8 cellular contexts compared by ENCODE assay signal in the genomic region with DNA sequence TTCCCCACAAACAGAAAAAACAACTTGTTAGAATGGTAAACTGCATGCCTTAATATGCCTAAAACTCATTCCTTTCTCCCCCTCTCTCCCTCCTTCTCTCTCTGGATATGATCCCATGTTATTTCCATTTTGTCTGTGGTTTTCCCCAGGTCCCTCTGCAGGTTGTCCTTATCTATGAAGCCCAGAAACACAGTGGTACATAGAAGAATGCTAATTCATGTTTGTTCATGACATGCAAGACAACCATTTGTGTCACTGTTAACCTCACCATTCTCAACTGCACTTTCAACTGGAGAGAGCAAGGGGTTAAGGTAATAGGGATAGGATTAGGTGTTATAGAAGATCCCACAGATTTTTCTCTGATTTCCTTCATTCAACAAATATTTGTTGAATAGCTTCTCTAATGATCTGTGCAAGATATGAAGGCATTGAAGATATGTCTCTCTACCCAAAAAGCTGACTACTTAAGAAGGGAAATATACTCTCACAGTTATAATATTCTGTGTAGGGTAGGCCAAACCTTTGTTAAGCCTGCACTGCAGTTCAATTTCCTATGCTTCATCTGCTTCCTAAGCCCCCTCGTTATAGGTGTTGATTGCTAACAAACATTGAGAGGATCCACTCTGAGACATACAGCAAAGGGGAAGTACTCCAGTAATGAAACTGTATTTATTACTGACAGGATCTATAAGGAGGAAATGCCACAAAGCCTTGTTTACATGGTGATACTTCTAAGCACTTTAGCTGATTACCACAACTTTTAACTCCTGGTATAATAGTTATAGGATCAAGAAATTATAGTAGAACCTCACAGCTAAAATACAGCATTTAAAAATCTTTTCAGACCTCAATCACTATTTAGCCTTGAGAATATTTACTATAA.
A peak's percentile ranks its signal among the peaks of the same experiment; 100 is the strongest.
DNase-seq lines count a peak whose midpoint lies in the region; ATAC-seq lines count a peak whose summit lies in the region.

No MANE protein-coding gene starts in this region.

- intact Hi-C loops in Right ventricle myocardium superior (cut with DNase I), result loop anchor here (5.0 to 10.0 kb wide), 2 partner anchors 91 to 107 kb away; no protein-coding TSS in a partner anchor
- intact Hi-C loops in Right ventricle myocardium inferior (cut with DNase I), result loop anchor here (5.0 kb wide), 1 partner anchor 52 kb away; no protein-coding TSS in a partner anchor

- no peaks in the 10 kb centered on the region for H3K9me3 Mint-ChIP-seq in stimulated activated memory B cell treated with anti-CD40 and anti-IgM and Interleukin-4, amounts not matched to agents 10 μg/mL and 1 μg/mL and 100 μg/mL, for 72 hours

- peaks cover 11% of the 10 kb centered on the region for H3K36me3 Mint-ChIP-seq in stimulated activated memory B cell treated with anti-CD40 and anti-IgM and Interleukin-4, amounts not matched to agents 10 μg/mL and 1 μg/mL and 100 μg/mL, for 72 hours

- peak; percentile 41 for ATAC-seq in Right ventricle myocardium superior (ENCODE audit: poor library complexity)
- no peak for ATAC-seq in Right ventricle myocardium inferior
- ATAC-seq in HG02884 (IDR thresholded peaks at IDR 0.05; ENCODE audit: unreplicated experiment), result peak; percentile 75
- peak; percentile 83 for ATAC-seq in stimulated activated memory B cell treated with anti-CD40 and anti-IgM and Interleukin-4, amounts not matched to agents 10 μg/mL and 1 μg/mL and 100 μg/mL, for 72 hours

- no peak for DNase-seq in Right ventricle myocardium superior
- DNase-seq in Right ventricle myocardium inferior (ENCODE audit: missing footprints), result no peak
- peak; percentile 15 for DNase-seq in NOMO-1 treated with dmso at 0.1 percent for 144 hours (lab: John Stamatoyannopoulos, UW; ENCODE audit: unreplicated experiment)
- DNase-seq in NCI-H1105 (lab: John Stamatoyannopoulos, UW), result no peak
- no peak for DNase-seq in stimulated activated CD4-positive, alpha-beta T cell treated with anti-CD3 and anti-CD28 coated beads, Interleukin-1b, Interleukin-23, amount 100 ng/mL, for 48 hours
- no peak for DNase-seq in stimulated activated naive CD4-positive, alpha-beta T cell treated with Interleukin-2 at 50 U/mL for 16 hours (lab: John Stamatoyannopoulos, UW)

- H3K27ac Mint-ChIP-seq in stimulated activated memory B cell treated with anti-CD40 and anti-IgM and Interleukin-4, amounts not matched to agents 10 μg/mL and 1 μg/mL and 100 μg/mL, for 72 hours, result peak overlapping the region; percentile 8

- no peak overlapping the region for H3K4me3 Mint-ChIP-seq in stimulated activated memory B cell treated with anti-CD40 and anti-IgM and Interleukin-4, amounts not matched to agents 10 μg/mL and 1 μg/mL and 100 μg/mL, for 72 hours

- H3K27me3 Mint-ChIP-seq in stimulated activated memory B cell treated with anti-CD40 and anti-IgM and Interleukin-4, amounts not matched to agents 10 μg/mL and 1 μg/mL and 100 μg/mL, for 72 hours, result no peaks in the 10 kb centered on the region

- H3K4me1 Mint-ChIP-seq in stimulated activated memory B cell treated with anti-CD40 and anti-IgM and Interleukin-4, amounts not matched to agents 10 μg/mL and 1 μg/mL and 100 μg/mL, for 72 hours, result peaks cover 42% of the 10 kb centered on the region
